26 cellular contexts compared by ENCODE assay signal in the genomic region with DNA sequence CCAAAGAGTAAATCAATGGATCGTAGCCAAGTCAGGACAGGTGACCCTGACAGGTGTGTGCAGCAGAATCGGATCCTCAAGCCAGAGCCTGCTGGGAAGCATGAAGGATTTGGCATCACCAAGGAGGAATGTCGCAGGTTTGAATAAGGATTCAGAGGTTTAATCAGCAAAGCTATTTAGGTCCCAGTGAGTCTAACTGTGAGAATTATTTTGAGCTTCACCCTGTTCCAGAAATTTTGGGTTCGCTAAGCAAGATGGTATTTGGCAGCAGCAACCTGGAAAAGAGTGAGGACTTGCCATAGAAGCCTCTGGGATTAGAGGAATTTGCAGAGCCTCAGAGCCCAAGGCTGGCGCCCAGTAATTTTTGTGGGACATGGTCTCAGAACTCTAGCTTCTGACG.
DNase-seq lines count a peak whose midpoint lies in the region; ATAC-seq and TF ChIP-seq lines count a peak whose summit lies in the region.
"Had no signal": no experiment of that assay in that cellular context is flagged by ENCODE, and none has a peak within 500 bp of the region (broad histone marks: within the 10 kb centered on the region; RNA-seq: fewer than 3 reads in every experiment).

No MANE protein-coding gene starts in this region.

- H3K9me3 ChIP-seq in left ventricle myocardium inferior (replicated peaks) (no peaks in the 10 kb centered on the region), aorta (ENCODE audit: control insufficient read depth, low read length) (no peaks in the 10 kb centered on the region), SK-N-SH (no peaks in the 10 kb centered on the region)
- H3K9me3 ChIP-seq: adrenal gland, SJCRH30, tibial nerve had no signal

- no peaks in the 10 kb centered on the region for H3K27me3 Mint-ChIP-seq in activated T-cell treated with anti-CD3 and anti-CD28 coated beads, Interleukin-2, amount 50 U/mL, for 24 hours
- H3K27me3 Mint-ChIP-seq: T-helper 17 cell had no signal

- H3K36me3 ChIP-seq in left ventricle myocardium inferior (no peaks in the 10 kb centered on the region), aorta (ENCODE audit: control insufficient read depth in 1 of 2, insufficient read depth in 2 of 2, low read length in 1 of 2) (no peaks in the 10 kb centered on the region), SK-N-SH (replicated peaks in 1 of 2; ENCODE audit: control insufficient read depth in 1 of 2, insufficient read depth in 2 of 2, low read length in 1 of 2) (peaks cover 0 to 6% of the 10 kb centered on the region in 2 experiments)
- H3K36me3 ChIP-seq: adrenal gland, cardiac muscle cell, SJCRH30, tibial nerve had no signal

- no peaks in the 10 kb centered on the region for H3K79me2 ChIP-seq in SK-N-SH (ENCODE audit: insufficient read depth)

- CTCF ChIA-PET in SK-N-SH (lab: Yijun Ruan, JAX): interaction anchor here (0.8 to 9.5 kb wide), 5 partner anchors 14 to 261 kb away, joined by 3 to 75 read pairs (median 45); no protein-coding TSS in a partner anchor

- ATAC-seq in Right ventricle myocardium superior (ENCODE audit: poor library complexity) (no peak), aorta (ENCODE audit: low FRiP score) (peak; percentile 62), HG03354 (IDR thresholded peaks at IDR 0.05; ENCODE audit: poor library complexity, severe bottlenecking, unreplicated experiment) (no peak)
- ATAC-seq: esophagus mucosa; natural killer cell treated with Interleukin-12 subunit alpha and Interleukin-12 subunit beta and Interleukin-15 and Interleukin-18, amount 100 ng/mL, for 72 hours; T-helper 17 cell had no signal

- H3K4me1 ChIP-seq in left ventricle myocardium inferior (peaks cover 48% of the 10 kb centered on the region), aorta (ENCODE audit: control insufficient read depth in 1 of 2, insufficient read depth in 2 of 2, low read length in 2 of 2) (peaks cover 0 to 1% of the 10 kb centered on the region in 2 donors), SK-N-SH (ENCODE audit: control insufficient read depth in 1 of 2, insufficient read depth in 2 of 2, low read depth in 1 of 2, low read length in 1 of 2) (peaks cover 0 to 76% of the 10 kb centered on the region in 2 experiments; a peak in 3 of 4 replicates)

- H3K27me3 ChIP-seq in left ventricle myocardium inferior (ENCODE audit: low read depth) (no peaks in the 10 kb centered on the region), aorta (ENCODE audit: control insufficient read depth in 1 of 2, insufficient read depth in 2 of 2, low read length in 1 of 2) (no peaks in the 10 kb centered on the region), SK-N-SH (ENCODE audit: insufficient read depth) (no peaks in the 10 kb centered on the region)
- H3K27me3 ChIP-seq: adrenal gland, cardiac muscle cell, SJCRH30, tibial nerve had no signal

- POLR2A ChIA-PET in SK-N-SH (lab: Yijun Ruan, JAX): interaction anchor here (2.3 kb wide), 1 partner anchor 12 kb away, joined by 7 read pairs; no protein-coding TSS in a partner anchor

- no peak for TF ChIP-seq RAD21 in SK-N-SH (IDR thresholded peaks at IDR 0.05; ENCODE audit: low read length)

- H4K20me1 ChIP-seq in SK-N-SH (ENCODE audit: insufficient read depth): no peaks in the 10 kb centered on the region

- no peak overlapping the region for H3K4me3 ChIP-seq in left ventricle myocardium inferior
- H3K4me3 ChIP-seq in coronary artery: no peak overlapping the region
- H3K4me3 ChIP-seq in aorta (ENCODE audit: low read length in 2 of 2): no peak overlapping the region
- no peak overlapping the region for H3K4me3 ChIP-seq in SK-N-SH (ENCODE audit: low read depth in 2 of 2, low read length in 1 of 2)
- H3K4me3 ChIP-seq: adrenal gland, cardiac muscle cell, PC-9, SJCRH30, skin epidermis, tibial nerve had no signal

- TF ChIP-seq CTCF in left ventricle myocardium inferior (IDR thresholded peaks at IDR 0.05; ENCODE audit: borderline replicate concordance) (no peak), coronary artery (IDR thresholded peaks at IDR 0.05) (no peak), SK-N-SH (IDR thresholded peaks at IDR 0.05) (no peak)

- H3K9ac ChIP-seq in SK-N-SH: no peak overlapping the region

- peaks cover 2% of the 10 kb centered on the region for H3K36me3 Mint-ChIP-seq in activated T-cell treated with anti-CD3 and anti-CD28 coated beads, Interleukin-2, amount 50 U/mL, for 24 hours (ENCODE audit: low read depth)
- H3K36me3 Mint-ChIP-seq: natural killer cell treated with Interleukin-12 subunit alpha and Interleukin-12 subunit beta and Interleukin-15 and Interleukin-18, amount 100 ng/mL, for 72 hours had no signal

- H3K9me3 Mint-ChIP-seq in activated T-cell treated with anti-CD3 and anti-CD28 coated beads, Interleukin-2, amount 50 U/mL, for 24 hours: no peaks in the 10 kb centered on the region
- H3K9me3 Mint-ChIP-seq: HFFc6; natural killer cell treated with Interleukin-12 subunit alpha and Interleukin-12 subunit beta and Interleukin-15 and Interleukin-18, amount 100 ng/mL, for 72 hours had no signal

- H3K9me2 ChIP-seq in SK-N-SH: no peaks in the 10 kb centered on the region

- whole genome bisulfite sequencing in aorta, 2 donors: 8% methylated on average over 6 of the region's 6 CpGs
- 94% methylated on average over 6 of the region's 6 CpGs for WGBS in SK-N-SH (ENCODE audit: low lambda C conversion rate)

- H3K4me3 Mint-ChIP-seq in activated T-cell treated with anti-CD3 and anti-CD28 coated beads, Interleukin-2, amount 50 U/mL, for 24 hours: no peak overlapping the region
- H3K4me3 Mint-ChIP-seq: HFFc6; natural killer cell treated with Interleukin-12 subunit alpha and Interleukin-12 subunit beta and Interleukin-15 and Interleukin-18, amount 100 ng/mL, for 72 hours; T-helper 17 cell had no signal

- no peak overlapping the region for H2AFZ ChIP-seq in SK-N-SH (ENCODE audit: low read depth)
- H2AFZ ChIP-seq: PC-9 had no signal

- no peak for TF ChIP-seq EP300 in SK-N-SH (IDR thresholded peaks at IDR 0.05; ENCODE audit: borderline replicate concordance in 1 of 2, low read depth in 1 of 2, low read length in 1 of 2)

- H3K27ac Mint-ChIP-seq in activated T-cell treated with anti-CD3 and anti-CD28 coated beads, Interleukin-2, amount 50 U/mL, for 24 hours: no peak overlapping the region
- H3K27ac Mint-ChIP-seq: HFFc6; natural killer cell treated with Interleukin-12 subunit alpha and Interleukin-12 subunit beta and Interleukin-15 and Interleukin-18, amount 100 ng/mL, for 72 hours; T-helper 17 cell had no signal

- no peaks in the 10 kb centered on the region for H3K4me1 Mint-ChIP-seq in activated T-cell treated with anti-CD3 and anti-CD28 coated beads, Interleukin-2, amount 50 U/mL, for 24 hours (ENCODE audit: low read depth)

- no peak for DNase-seq in left ventricle myocardium inferior
- no peak for DNase-seq in Right ventricle myocardium superior
- peak; percentile 64 for DNase-seq in NCI-H345 (lab: John Stamatoyannopoulos, UW)
- DNase-seq in coronary artery (ENCODE audit: low spot score): no peak
- no peak for DNase-seq in aorta
- DNase-seq in activated T-cell treated with anti-CD3 and anti-CD28 coated beads, Interleukin-2, amount 50 U/mL, for 24 hours: no peak
- DNase-seq in SK-N-SH: no peak
- DNase-seq: adrenal gland; DMS 273 treated with DMSO at 0.1 percent for 48 hours; effector CD4-positive, alpha-beta T cell; GF-D8; HFFc6; NCI-H1436; PC-9; SJCRH30; stimulated activated CD4-positive, alpha-beta T cell treated with anti-CD3 and anti-CD28 coated beads, Interleukin-2, amount 100 ng/mL, for 24 hours; stimulated activated naive CD4-positive, alpha-beta T cell treated with Interleukin-2 at 50 U/mL for 16 hours; T-helper 17 cell had no signal

- no peaks in the 10 kb centered on the region for H3F3A ChIP-seq in SK-N-SH (replicated peaks; ENCODE audit: insufficient read depth)

- no peak overlapping the region for H3K4me2 ChIP-seq in SK-N-SH
- H3K4me2 ChIP-seq: PC-9 had no signal

- intact Hi-C loops in left ventricle myocardium inferior (cut with micrococcal nuclease) (no loop called here), Right ventricle myocardium superior (cut with DNase I) (no loop called here), aorta (cut with DNase I) (loop anchor here in 1 of 2 donors (10.0 kb wide), 1 partner anchor 317 kb away; a partner anchor contains a TSS)

- peak overlapping the region; percentile 46 for H3K27ac ChIP-seq in left ventricle myocardium inferior (replicated peaks)
- H3K27ac ChIP-seq in coronary artery: peak overlapping the region; percentile 72 to 86
- peak overlapping the region in 1 of 2 donors; percentile 98 for H3K27ac ChIP-seq in aorta (ENCODE audit: low read depth in 1 of 2, low read length in 2 of 2)
- peak overlapping the region in 1 of 2 experiments; percentile 100; a peak in 1 of 4 replicates for H3K27ac ChIP-seq in SK-N-SH (ENCODE audit: low read depth in 2 of 2, low read length in 1 of 2)
- H3K27ac ChIP-seq: C4-2B, cardiac muscle cell, PC-9, SJCRH30, skin epidermis, tibial nerve, VCaP had no signal

TF ChIP-seq in SK-N-SH, 30 proteins besides CTCF, POLR2A, EP300 and RAD21:
- TF ChIP-seq FOSL2 (IDR thresholded peaks at IDR 0.05; ENCODE audit: borderline replicate concordance, low read depth) (no peak), RXRA (IDR thresholded peaks at IDR 0.05; ENCODE audit: borderline replicate concordance, low read depth) (no peak), CHD2 (IDR thresholded peaks at IDR 0.05; ENCODE audit: low read length, partially characterized antibody) (no peak)
- TF ChIP-seq, protein P1, sequence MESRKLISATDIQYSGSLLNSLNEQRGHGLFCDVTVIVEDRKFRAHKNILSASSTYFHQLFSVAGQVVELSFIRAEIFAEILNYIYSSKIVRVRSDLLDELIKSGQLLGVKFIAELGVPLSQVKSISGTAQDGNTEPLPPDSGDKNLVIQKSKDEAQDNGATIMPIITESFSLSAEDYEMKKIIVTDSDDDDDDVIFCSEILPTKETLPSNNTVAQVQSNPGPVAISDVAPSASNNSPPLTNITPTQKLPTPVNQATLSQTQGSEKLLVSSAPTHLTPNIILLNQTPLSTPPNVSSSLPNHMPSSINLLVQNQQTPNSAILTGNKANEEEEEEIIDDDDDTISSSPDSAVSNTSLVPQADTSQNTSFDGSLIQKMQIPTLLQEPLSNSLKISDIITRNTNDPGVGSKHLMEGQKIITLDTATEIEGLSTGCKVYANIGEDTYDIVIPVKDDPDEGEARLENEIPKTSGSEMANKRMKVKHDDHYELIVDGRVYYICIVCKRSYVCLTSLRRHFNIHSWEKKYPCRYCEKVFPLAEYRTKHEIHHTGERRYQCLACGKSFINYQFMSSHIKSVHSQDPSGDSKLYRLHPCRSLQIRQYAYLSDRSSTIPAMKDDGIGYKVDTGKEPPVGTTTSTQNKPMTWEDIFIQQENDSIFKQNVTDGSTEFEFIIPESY (IDR thresholded peaks at IDR 0.05; ENCODE audit: borderline replicate concordance, low read depth): no peak
